ENCODE assay signal across 1 cellular context in the genomic region with DNA sequence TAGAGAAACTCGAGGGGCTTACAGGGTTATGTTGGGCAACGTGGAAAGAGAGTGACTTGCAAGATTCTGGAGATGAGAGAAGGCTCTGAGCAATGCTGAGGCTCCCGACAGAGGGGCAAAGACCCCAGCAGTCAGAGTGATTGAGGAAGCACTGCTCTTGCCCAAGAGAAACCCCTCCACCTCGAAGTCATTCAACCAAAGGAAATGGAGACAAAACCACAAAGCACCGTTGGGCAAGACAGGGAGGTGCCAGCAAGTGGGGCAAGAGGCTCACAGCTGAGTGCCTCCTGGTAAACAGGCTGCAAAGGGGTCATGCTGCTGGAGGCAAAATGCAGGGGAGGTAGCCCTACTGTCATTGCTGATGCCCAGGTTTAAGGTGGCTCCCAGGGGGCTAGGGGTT.
TF ChIP-seq lines count a peak whose summit lies in the region.

No MANE protein-coding gene starts in this region.

TF ChIP-seq in HepG2, 621 proteins besides CTCF, POLR2A, EP300 and RAD21 (continued from another document):
- TF ChIP-seq KLF11 (CRISPR knock-in tag; IDR thresholded peaks at IDR 0.05) = no peak
- peak; percentile 44; the same call in 1 of the 2 replicates for TF ChIP-seq SMC3 (IDR thresholded peaks at IDR 0.05; ENCODE audit: low read length)
- TF ChIP-seq TEAD3 (CRISPR knock-in tag; optimal IDR thresholded peaks at IDR 0.05; ENCODE audit: borderline replicate concordance) = no peak
- TF ChIP-seq, protein P1, sequence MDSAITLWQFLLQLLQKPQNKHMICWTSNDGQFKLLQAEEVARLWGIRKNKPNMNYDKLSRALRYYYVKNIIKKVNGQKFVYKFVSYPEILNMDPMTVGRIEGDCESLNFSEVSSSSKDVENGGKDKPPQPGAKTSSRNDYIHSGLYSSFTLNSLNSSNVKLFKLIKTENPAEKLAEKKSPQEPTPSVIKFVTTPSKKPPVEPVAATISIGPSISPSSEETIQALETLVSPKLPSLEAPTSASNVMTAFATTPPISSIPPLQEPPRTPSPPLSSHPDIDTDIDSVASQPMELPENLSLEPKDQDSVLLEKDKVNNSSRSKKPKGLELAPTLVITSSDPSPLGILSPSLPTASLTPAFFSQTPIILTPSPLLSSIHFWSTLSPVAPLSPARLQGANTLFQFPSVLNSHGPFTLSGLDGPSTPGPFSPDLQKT (CRISPR knock-in tag; IDR thresholded peaks at IDR 0.05; ENCODE audit: borderline replicate concordance) = no peak
- no peak for TF ChIP-seq AKAP8 (CRISPR knock-in tag; IDR thresholded peaks at IDR 0.05)
- no peak for TF ChIP-seq FOXA1 (IDR thresholded peaks at IDR 0.05)
- TF ChIP-seq FOXA1 (CRISPR knock-in tag; IDR thresholded peaks at IDR 0.05) = 0 out of 2 replicates have a peak, but pooled peaks have one; percentile 18
- TF ChIP-seq EZH2 (conservative IDR thresholded peaks at IDR 0.05; ENCODE audit: low read depth, low read length) = no peak
- no peak for TF ChIP-seq HOXA9 (CRISPR knock-in tag; IDR thresholded peaks at IDR 0.05; ENCODE audit: borderline replicate concordance)
- no peak for TF ChIP-seq ZNF850 (CRISPR knock-in tag; conservative IDR thresholded peaks at IDR 0.05)
- no peak for TF ChIP-seq NFE2 (CRISPR knock-in tag; IDR thresholded peaks at IDR 0.05)
- TF ChIP-seq ZSCAN30 (CRISPR knock-in tag; IDR thresholded peaks at IDR 0.05) = no peak
- TF ChIP-seq, protein P2, sequence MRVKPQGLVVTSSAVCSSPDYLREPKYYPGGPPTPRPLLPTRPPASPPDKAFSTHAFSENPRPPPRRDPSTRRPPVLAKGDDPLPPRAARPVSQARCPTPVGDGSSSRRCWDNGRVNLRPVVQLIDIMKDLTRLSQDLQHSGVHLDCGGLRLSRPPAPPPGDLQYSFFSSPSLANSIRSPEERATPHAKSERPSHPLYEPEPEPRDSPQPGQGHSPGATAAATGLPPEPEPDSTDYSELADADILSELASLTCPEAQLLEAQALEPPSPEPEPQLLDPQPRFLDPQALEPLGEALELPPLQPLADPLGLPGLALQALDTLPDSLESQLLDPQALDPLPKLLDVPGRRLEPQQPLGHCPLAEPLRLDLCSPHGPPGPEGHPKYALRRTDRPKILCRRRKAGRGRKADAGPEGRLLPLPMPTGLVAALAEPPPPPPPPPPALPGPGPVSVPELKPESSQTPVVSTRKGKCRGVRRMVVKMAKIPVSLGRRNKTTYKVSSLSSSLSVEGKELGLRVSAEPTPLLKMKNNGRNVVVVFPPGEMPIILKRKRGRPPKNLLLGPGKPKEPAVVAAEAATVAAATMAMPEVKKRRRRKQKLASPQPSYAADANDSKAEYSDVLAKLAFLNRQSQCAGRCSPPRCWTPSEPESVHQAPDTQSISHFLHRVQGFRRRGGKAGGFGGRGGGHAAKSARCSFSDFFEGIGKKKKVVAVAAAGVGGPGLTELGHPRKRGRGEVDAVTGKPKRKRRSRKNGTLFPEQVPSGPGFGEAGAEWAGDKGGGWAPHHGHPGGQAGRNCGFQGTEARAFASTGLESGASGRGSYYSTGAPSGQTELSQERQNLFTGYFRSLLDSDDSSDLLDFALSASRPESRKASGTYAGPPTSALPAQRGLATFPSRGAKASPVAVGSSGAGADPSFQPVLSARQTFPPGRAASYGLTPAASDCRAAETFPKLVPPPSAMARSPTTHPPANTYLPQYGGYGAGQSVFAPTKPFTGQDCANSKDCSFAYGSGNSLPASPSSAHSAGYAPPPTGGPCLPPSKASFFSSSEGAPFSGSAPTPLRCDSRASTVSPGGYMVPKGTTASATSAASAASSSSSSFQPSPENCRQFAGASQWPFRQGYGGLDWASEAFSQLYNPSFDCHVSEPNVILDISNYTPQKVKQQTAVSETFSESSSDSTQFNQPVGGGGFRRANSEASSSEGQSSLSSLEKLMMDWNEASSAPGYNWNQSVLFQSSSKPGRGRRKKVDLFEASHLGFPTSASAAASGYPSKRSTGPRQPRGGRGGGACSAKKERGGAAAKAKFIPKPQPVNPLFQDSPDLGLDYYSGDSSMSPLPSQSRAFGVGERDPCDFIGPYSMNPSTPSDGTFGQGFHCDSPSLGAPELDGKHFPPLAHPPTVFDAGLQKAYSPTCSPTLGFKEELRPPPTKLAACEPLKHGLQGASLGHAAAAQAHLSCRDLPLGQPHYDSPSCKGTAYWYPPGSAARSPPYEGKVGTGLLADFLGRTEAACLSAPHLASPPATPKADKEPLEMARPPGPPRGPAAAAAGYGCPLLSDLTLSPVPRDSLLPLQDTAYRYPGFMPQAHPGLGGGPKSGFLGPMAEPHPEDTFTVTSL (CRISPR knock-in tag; IDR thresholded peaks at IDR 0.05; ENCODE audit: borderline replicate concordance) = no peak
- TF ChIP-seq, protein P3, sequence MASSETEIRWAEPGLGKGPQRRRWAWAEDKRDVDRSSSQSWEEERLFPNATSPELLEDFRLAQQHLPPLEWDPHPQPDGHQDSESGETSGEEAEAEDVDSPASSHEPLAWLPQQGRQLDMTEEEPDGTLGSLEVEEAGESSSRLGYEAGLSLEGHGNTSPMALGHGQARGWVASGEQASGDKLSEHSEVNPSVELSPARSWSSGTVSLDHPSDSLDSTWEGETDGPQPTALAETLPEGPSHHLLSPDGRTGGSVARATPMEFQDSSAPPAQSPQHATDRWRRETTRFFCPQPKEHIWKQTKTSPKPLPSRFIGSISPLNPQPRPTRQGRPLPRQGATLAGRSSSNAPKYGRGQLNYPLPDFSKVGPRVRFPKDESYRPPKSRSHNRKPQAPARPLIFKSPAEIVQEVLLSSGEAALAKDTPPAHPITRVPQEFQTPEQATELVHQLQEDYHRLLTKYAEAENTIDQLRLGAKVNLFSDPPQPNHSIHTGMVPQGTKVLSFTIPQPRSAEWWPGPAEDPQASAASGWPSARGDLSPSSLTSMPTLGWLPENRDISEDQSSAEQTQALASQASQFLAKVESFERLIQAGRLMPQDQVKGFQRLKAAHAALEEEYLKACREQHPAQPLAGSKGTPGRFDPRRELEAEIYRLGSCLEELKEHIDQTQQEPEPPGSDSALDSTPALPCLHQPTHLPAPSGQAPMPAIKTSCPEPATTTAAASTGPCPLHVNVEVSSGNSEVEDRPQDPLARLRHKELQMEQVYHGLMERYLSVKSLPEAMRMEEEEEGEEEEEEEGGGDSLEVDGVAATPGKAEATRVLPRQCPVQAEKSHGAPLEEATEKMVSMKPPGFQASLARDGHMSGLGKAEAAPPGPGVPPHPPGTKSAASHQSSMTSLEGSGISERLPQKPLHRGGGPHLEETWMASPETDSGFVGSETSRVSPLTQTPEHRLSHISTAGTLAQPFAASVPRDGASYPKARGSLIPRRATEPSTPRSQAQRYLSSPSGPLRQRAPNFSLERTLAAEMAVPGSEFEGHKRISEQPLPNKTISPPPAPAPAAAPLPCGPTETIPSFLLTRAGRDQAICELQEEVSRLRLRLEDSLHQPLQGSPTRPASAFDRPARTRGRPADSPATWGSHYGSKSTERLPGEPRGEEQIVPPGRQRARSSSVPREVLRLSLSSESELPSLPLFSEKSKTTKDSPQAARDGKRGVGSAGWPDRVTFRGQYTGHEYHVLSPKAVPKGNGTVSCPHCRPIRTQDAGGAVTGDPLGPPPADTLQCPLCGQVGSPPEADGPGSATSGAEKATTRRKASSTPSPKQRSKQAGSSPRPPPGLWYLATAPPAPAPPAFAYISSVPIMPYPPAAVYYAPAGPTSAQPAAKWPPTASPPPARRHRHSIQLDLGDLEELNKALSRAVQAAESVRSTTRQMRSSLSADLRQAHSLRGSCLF (CRISPR knock-in tag; IDR thresholded peaks at IDR 0.05; ENCODE audit: borderline replicate concordance) = no peak
- TF ChIP-seq ZNF724P (CRISPR knock-in tag; IDR thresholded peaks at IDR 0.05; ENCODE audit: borderline replicate concordance) = no peak
- TF ChIP-seq RORA (CRISPR knock-in tag; IDR thresholded peaks at IDR 0.05) = no peak
- no peak for TF ChIP-seq ZNF605 (CRISPR knock-in tag; IDR thresholded peaks at IDR 0.05)
- no peak for TF ChIP-seq ZNF891 (CRISPR knock-in tag; IDR thresholded peaks at IDR 0.05)
- no peak for TF ChIP-seq ZNF652 (CRISPR knock-in tag; IDR thresholded peaks at IDR 0.05; ENCODE audit: borderline replicate concordance, low read depth)
- TF ChIP-seq HES4 (CRISPR knock-in tag; IDR thresholded peaks at IDR 0.05; ENCODE audit: borderline replicate concordance) = no peak
- TF ChIP-seq ZZZ3 (CRISPR knock-in tag; IDR thresholded peaks at IDR 0.05; ENCODE audit: borderline replicate concordance) = no peak
- TF ChIP-seq, protein P4, sequence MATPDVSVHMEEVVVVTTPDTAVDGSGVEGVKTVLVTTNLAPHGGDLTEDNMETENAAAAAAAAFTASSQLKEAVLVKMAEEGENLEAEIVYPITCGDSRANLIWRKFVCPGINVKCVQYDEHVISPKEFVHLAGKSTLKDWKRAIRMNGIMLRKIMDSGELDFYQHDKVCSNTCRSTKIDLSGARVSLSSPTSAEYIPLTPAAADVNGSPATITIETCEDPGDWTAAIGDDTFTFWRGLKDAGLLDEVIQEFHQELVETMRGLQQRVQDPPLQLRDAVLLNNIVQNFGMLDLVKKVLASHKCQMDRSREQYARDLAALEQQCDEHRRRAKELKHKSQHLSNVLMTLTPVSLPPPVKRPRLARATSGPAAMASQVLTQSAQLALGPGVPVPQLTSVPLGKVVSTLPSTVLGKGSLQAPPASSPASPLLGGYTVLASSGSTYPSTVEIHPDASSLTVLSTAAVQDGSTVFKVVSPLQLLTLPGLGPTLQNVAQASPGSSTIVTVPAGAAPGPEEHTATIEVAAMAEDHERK (CRISPR knock-in tag; IDR thresholded peaks at IDR 0.05; ENCODE audit: low read depth) = no peak
- no peak for TF ChIP-seq ZNF34 (CRISPR knock-in tag; IDR thresholded peaks at IDR 0.05; ENCODE audit: borderline replicate concordance)
